26 cellular contexts compared by ENCODE assay signal in genomic region chr9:79644048-79644447, GRCh38.
"Had no signal": no experiment of that assay in that cellular context is flagged by ENCODE, and none has a peak within 500 bp of the region (broad histone marks: within the 10 kb centered on the region; RNA-seq: fewer than 3 reads in every experiment).

No MANE protein-coding gene starts in this region.

- H3K27ac Mint-ChIP-seq: naive B cell; natural killer cell treated with Interleukin-12 subunit alpha and Interleukin-12 subunit beta and Interleukin-15 and Interleukin-18, amount 100 ng/mL, for 72 hours; stimulated activated effector memory CD8-positive, alpha-beta T cell treated with anti-CD3 and anti-CD28 coated beads, Interleukin-12 subunit alpha, Interleukin-12 subunit beta, amount 100 ng/mL, for 72 hours; stimulated activated naive B cell treated with anti-CD40 and anti-IgM and Interleukin-4, amounts not matched to agents 10 μg/mL and 1 μg/mL and 100 μg/mL, for 72 hours; stimulated activated naive CD8-positive, alpha-beta T cell treated with anti-CD3 and anti-CD28 coated beads, Interleukin-15, Interleukin-2, amounts not matched to agents 100 ng/mL and 50 ng/mL, for 24 hours; type B pancreatic cell had no signal

- ATAC-seq: naive thymus-derived CD8-positive, alpha-beta T cell; natural killer cell treated with Interleukin-12 subunit alpha and Interleukin-12 subunit beta and Interleukin-15 and Interleukin-18, amount 100 ng/mL, for 72 hours; pancreas; right cardiac atrium; right lobe of liver; stimulated activated effector memory CD8-positive, alpha-beta T cell treated with anti-CD3 and anti-CD28 coated beads, Interleukin-12 subunit alpha, Interleukin-12 subunit beta, amount 100 ng/mL, for 72 hours; stimulated activated naive B cell treated with anti-CD40 and anti-IgM and Interleukin-4, amounts not matched to agents 10 μg/mL and 1 μg/mL and 100 μg/mL, for 72 hours; upper lobe of right lung had no signal

- H3K27me3 ChIP-seq: neural progenitor cell, pancreas, right lobe of liver, sigmoid colon, stomach, thyroid gland, tibial nerve, upper lobe of right lung, uterus had no signal

- H3K36me3 ChIP-seq: neural progenitor cell, pancreas, prostate gland, right lobe of liver, thoracic aorta, thyroid gland, upper lobe of right lung, uterus had no signal

- H3K4me1 ChIP-seq: pancreas, prostate gland, right lobe of liver, thyroid gland, tibial nerve, upper lobe of right lung, uterus had no signal

- H3K27ac ChIP-seq: neural progenitor cell, pancreas, prostate gland, right lobe of liver, sigmoid colon, stomach, thoracic aorta, thyroid gland, tibial nerve, upper lobe of right lung, uterus had no signal

- DNase-seq: naive B cell; naive thymus-derived CD8-positive, alpha-beta T cell; nucleus accumbens; pancreas; right cardiac atrium; right lobe of liver; sigmoid colon; small intestine; stimulated activated CD4-positive, alpha-beta T cell treated with anti-CD3 and anti-CD28 coated beads, Interleukin-15, amount 100 ng/mL, for 24 hours; stimulated activated CD4-positive, alpha-beta T cell treated with anti-CD3 and anti-CD28 coated beads, Interleukin-2, amount 100 ng/mL, for 24 hours; stimulated activated CD4-positive, alpha-beta T cell treated with anti-CD3 and anti-CD28 coated beads, Interleukin-2, amount 100 ng/mL, for 48 hours; stimulated activated CD4-positive, alpha-beta T cell treated with anti-CD3 and anti-CD28 coated beads, Interleukin-4, amount 100 ng/mL, for 24 hours; stimulated activated naive B cell treated with anti-CD40 and anti-IgM and Interleukin-4, amounts not matched to agents 10 μg/mL and 1 μg/mL and 100 μg/mL, for 72 hours; stimulated activated naive CD4-positive, alpha-beta T cell treated with Interleukin-2 at 50 U/mL for 16 hours; stomach; thyroid gland; upper lobe of right lung; uterus had no signal

- H3K9me3 Mint-ChIP-seq: natural killer cell treated with Interleukin-12 subunit alpha and Interleukin-12 subunit beta and Interleukin-15 and Interleukin-18, amount 100 ng/mL, for 72 hours had no signal

- H3K27me3 Mint-ChIP-seq: naive B cell; naive thymus-derived CD8-positive, alpha-beta T cell; natural killer cell treated with Interleukin-12 subunit alpha and Interleukin-12 subunit beta and Interleukin-15 and Interleukin-18, amount 100 ng/mL, for 72 hours; stimulated activated naive B cell treated with anti-CD40 and anti-IgM and Interleukin-4, amounts not matched to agents 10 μg/mL and 1 μg/mL and 100 μg/mL, for 72 hours; stimulated activated naive CD8-positive, alpha-beta T cell treated with anti-CD3 and anti-CD28 coated beads, Interleukin-15, Interleukin-2, amounts not matched to agents 100 ng/mL and 50 ng/mL, for 24 hours; type B pancreatic cell had no signal

- H3K4me3 ChIP-seq: neural progenitor cell, pancreas, prostate gland, right lobe of liver, sigmoid colon, stomach, thoracic aorta, thyroid gland, tibial nerve, upper lobe of right lung, uterus had no signal

- H3K9me3 ChIP-seq: pancreas, prostate gland, right lobe of liver, sigmoid colon, stomach, thoracic aorta, thyroid gland, upper lobe of right lung, uterus had no signal

- H3K4me2 ChIP-seq: neural progenitor cell had no signal

- H3K36me3 Mint-ChIP-seq: stimulated activated effector memory CD8-positive, alpha-beta T cell treated with anti-CD3 and anti-CD28 coated beads, Interleukin-12 subunit alpha, Interleukin-12 subunit beta, amount 100 ng/mL, for 72 hours had no signal

- H3K4me3 Mint-ChIP-seq: natural killer cell treated with Interleukin-12 subunit alpha and Interleukin-12 subunit beta and Interleukin-15 and Interleukin-18, amount 100 ng/mL, for 72 hours; neural progenitor cell; stimulated activated effector memory CD8-positive, alpha-beta T cell treated with anti-CD3 and anti-CD28 coated beads, Interleukin-12 subunit alpha, Interleukin-12 subunit beta, amount 100 ng/mL, for 72 hours; stimulated activated naive B cell treated with anti-CD40 and anti-IgM and Interleukin-4, amounts not matched to agents 10 μg/mL and 1 μg/mL and 100 μg/mL, for 72 hours; stimulated activated naive CD8-positive, alpha-beta T cell treated with anti-CD3 and anti-CD28 coated beads, Interleukin-15, Interleukin-2, amounts not matched to agents 100 ng/mL and 50 ng/mL, for 24 hours; type B pancreatic cell had no signal

- H2AFZ ChIP-seq: neural progenitor cell had no signal

- H3K9ac ChIP-seq: neural progenitor cell had no signal
